ENCODE assay signal across 1 cellular context in the genomic region with DNA sequence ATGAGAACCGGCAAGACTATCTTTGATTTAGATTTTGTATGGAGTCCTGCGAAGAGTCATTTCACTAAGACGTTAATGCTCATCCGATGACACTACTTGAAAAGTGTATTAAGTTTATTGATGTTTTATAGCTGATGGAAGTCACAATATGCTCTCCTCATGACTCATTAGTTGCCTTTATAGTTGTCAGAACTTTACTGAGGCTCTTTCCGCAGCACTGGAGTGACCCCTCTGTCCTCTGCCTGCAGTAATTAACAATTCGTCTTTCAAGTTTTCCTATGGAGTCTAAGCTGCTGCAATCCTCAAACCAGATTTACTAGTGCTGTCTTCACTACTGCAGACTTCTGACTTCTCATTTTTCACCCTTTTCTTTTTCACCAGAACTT.
TF ChIP-seq lines count a peak whose summit lies in the region.

No MANE protein-coding gene starts in this region.

TF ChIP-seq in GM23338, 12 proteins besides CTCF, POLR2A, EP300 and RAD21 (continued from another document):
- TF ChIP-seq, protein P1, sequence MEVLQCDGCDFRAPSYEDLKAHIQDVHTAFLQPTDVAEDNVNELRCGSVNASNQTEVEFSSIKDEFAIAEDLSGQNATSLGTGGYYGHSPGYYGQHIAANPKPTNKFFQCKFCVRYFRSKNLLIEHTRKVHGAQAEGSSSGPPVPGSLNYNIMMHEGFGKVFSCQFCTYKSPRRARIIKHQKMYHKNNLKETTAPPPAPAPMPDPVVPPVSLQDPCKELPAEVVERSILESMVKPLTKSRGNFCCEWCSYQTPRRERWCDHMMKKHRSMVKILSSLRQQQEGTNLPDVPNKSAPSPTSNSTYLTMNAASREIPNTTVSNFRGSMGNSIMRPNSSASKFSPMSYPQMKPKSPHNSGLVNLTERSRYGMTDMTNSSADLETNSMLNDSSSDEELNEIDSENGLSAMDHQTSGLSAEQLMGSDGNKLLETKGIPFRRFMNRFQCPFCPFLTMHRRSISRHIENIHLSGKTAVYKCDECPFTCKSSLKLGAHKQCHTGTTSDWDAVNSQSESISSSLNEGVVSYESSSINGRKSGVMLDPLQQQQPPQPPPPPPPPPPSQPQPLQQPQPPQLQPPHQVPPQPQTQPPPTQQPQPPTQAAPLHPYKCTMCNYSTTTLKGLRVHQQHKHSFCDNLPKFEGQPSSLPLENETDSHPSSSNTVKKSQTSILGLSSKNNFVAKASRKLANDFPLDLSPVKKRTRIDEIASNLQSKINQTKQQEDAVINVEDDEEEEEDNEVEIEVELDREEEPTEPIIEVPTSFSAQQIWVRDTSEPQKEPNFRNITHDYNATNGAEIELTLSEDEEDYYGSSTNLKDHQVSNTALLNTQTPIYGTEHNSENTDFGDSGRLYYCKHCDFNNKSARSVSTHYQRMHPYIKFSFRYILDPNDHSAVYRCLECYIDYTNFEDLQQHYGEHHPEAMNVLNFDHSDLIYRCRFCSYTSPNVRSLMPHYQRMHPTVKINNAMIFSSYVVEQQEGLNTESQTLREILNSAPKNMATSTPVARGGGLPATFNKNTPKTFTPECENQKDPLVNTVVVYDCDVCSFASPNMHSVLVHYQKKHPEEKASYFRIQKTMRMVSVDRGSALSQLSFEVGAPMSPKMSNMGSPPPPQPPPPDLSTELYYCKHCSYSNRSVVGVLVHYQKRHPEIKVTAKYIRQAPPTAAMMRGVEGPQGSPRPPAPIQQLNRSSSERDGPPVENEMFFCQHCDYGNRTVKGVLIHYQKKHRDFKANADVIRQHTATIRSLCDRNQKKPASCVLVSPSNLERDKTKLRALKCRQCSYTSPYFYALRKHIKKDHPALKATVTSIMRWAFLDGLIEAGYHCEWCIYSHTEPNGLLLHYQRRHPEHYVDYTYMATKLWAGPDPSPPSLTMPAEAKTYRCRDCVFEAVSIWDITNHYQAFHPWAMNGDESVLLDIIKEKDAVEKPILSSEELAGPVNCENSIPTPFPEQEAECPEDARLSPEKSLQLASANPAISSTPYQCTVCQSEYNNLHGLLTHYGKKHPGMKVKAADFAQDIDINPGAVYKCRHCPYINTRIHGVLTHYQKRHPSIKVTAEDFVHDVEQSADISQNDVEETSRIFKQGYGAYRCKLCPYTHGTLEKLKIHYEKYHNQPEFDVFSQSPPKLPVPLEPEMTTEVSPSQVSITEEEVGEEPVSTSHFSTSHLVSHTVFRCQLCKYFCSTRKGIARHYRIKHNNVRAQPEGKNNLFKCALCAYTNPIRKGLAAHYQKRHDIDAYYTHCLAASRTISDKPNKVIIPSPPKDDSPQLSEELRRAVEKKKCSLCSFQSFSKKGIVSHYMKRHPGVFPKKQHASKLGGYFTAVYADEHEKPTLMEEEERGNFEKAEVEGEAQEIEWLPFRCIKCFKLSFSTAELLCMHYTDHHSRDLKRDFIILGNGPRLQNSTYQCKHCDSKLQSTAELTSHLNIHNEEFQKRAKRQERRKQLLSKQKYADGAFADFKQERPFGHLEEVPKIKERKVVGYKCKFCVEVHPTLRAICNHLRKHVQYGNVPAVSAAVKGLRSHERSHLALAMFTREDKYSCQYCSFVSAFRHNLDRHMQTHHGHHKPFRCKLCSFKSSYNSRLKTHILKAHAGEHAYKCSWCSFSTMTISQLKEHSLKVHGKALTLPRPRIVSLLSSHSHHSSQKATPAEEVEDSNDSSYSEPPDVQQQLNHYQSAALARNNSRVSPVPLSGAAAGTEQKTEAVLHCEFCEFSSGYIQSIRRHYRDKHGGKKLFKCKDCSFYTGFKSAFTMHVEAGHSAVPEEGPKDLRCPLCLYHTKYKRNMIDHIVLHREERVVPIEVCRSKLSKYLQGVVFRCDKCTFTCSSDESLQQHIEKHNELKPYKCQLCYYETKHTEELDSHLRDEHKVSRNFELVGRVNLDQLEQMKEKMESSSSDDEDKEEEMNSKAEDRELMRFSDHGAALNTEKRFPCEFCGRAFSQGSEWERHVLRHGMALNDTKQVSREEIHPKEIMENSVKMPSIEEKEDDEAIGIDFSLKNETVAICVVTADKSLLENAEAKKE (CRISPR knock-in tag; IDR thresholded peaks at IDR 0.05) = no peak
- no peak for TF ChIP-seq REST (IDR thresholded peaks at IDR 0.05; ENCODE audit: unreplicated experiment)
- TF ChIP-seq NANOG (IDR thresholded peaks at IDR 0.05; ENCODE audit: borderline replicate concordance) = no peak
- no peak for TF ChIP-seq POLR2AphosphoS5 (IDR thresholded peaks at IDR 0.05; ENCODE audit: low read depth)
- TF ChIP-seq EZH2 (IDR thresholded peaks at IDR 0.05; ENCODE audit: low read depth, unreplicated experiment) = no peak
- no peak for TF ChIP-seq CREB1 (CRISPR knock-in tag; IDR thresholded peaks at IDR 0.05; ENCODE audit: low read depth)
TF ChIP-seq in GM23338: peak in this region for 0.
